ENCODE assay signal across 20 cellular contexts in genomic region chr6:8170754-8171153, GRCh38.
DNase-seq lines count a peak whose midpoint lies in the region; ATAC-seq and TF ChIP-seq lines count a peak whose summit lies in the region.
"Had no signal": no experiment of that assay in that cellular context is flagged by ENCODE, and none has a peak within 500 bp of the region (broad histone marks: within the 10 kb centered on the region; RNA-seq: fewer than 3 reads in every experiment).

No MANE protein-coding gene starts in this region.

- H3K9ac ChIP-seq in mesendoderm (ENCODE audit: low read length): no peak overlapping the region
- H3K9ac ChIP-seq: BLaER1 had no signal

- H3K9me3 ChIP-seq in Panc1 (ENCODE audit: control insufficient read depth, insufficient read depth, low read depth, low read length): no peaks in the 10 kb centered on the region
- no peaks in the 10 kb centered on the region for H3K9me3 ChIP-seq in tibial artery
- H3K9me3 ChIP-seq: BLaER1 had no signal

- H4K8ac ChIP-seq in mesendoderm (ENCODE audit: low read depth, low read length): no peak overlapping the region

- H3K4me3 ChIP-seq in Panc1 (ENCODE audit: low read depth in 2 of 2, low read length in 2 of 2): no peak overlapping the region
- H3K4me3 ChIP-seq in mesendoderm (ENCODE audit: low read length): no peak overlapping the region
- no peak overlapping the region for H3K4me3 ChIP-seq in tibial artery
- H3K4me3 ChIP-seq: BLaER1, K562 had no signal

- H3K27me3 ChIP-seq in Panc1 (ENCODE audit: control insufficient read depth, insufficient read depth, low read length) (no peaks in the 10 kb centered on the region), mesendoderm (ENCODE audit: insufficient read depth, low read length, poor library complexity) (no peaks in the 10 kb centered on the region), tibial artery (no peaks in the 10 kb centered on the region)
- H3K27me3 ChIP-seq: BLaER1 had no signal

- H3K27ac ChIP-seq in Panc1 (ENCODE audit: low read length) (peak overlapping the region; percentile 65; the same call in 1 of the 2 replicates), mesendoderm (ENCODE audit: low read depth, low read length) (no peak overlapping the region), tibial artery (no peak overlapping the region)
- H3K27ac ChIP-seq: 22Rv1, BLaER1, HL-60 had no signal

- DNase-seq in G401 (ENCODE audit: low spot score) (peak; percentile 46), Panc1 (ENCODE audit: low read depth, low spot score) (no peak), mesendoderm (peak; percentile 89), progenitor cell of endocrine pancreas (ENCODE audit: low spot score, unreplicated experiment) (no peak), cardiac septum (ENCODE audit: low spot score) (no peak), tibial artery (no peak)
- no peak for DNase-seq in stimulated activated naive CD4-positive, alpha-beta T cell treated with Interleukin-2 at 50 U/mL for 16 hours (lab: John Stamatoyannopoulos, UW)
- DNase-seq: Calu3; CD8-positive, alpha-beta T cell; DND-41; EL; GDM1; GOT3; HFFc6; IMR-90 had no signal

- H4K5ac ChIP-seq in mesendoderm (ENCODE audit: low read length): no peak overlapping the region

- intact Hi-C loops in Panc1 (cut with micrococcal nuclease; ENCODE audit: unreplicated experiment) (loop anchor here (5.0 kb wide), 1 partner anchor 443 kb away; the partner anchor contains the start of gene BMP6), cardiac septum (cut with DNase I) (no loop called here), tibial artery (cut with DNase I; ENCODE audit: low total_unique reads) (no loop called here)

- peak overlapping the region; percentile 80 for H3K27ac Mint-ChIP-seq in progenitor cell of endocrine pancreas
- H3K27ac Mint-ChIP-seq: CD14-positive monocyte; CD8-positive, alpha-beta T cell; HFFc6 had no signal

- no peaks in the 10 kb centered on the region for H3K79me2 ChIP-seq in mesendoderm (ENCODE audit: control insufficient read depth, insufficient read depth, low read length)

- no peak overlapping the region for H2BK120ac ChIP-seq in mesendoderm (ENCODE audit: low read depth, low read length)

- CTCF ChIA-PET in Panc1 (lab: Charles Lee): no interaction called here

- H3K4me1 Mint-ChIP-seq in progenitor cell of endocrine pancreas (ENCODE audit: low read depth): peaks cover 5% of the 10 kb centered on the region
- H3K4me1 Mint-ChIP-seq: CD14-positive monocyte had no signal

- BruUV-seq in Panc1 (replicated peaks; lab: Mats Ljungman, UMichigan): no TSS peak

- no peak overlapping the region for H3K4ac ChIP-seq in mesendoderm (ENCODE audit: low read depth, low read length)

- no peak for ATAC-seq in Panc1
- ATAC-seq: CD8-positive, alpha-beta T cell had no signal

- no peak overlapping the region for H3K4me2 ChIP-seq in mesendoderm (ENCODE audit: low read length)
- H3K4me2 ChIP-seq: BLaER1 had no signal

- no peak overlapping the region for H2BK15ac ChIP-seq in mesendoderm (replicated peaks; ENCODE audit: low read depth)

- no peaks in the 10 kb centered on the region for H3K79me1 ChIP-seq in mesendoderm (ENCODE audit: low read length)

- TF ChIP-seq CTCF in Panc1 (IDR thresholded peaks at IDR 0.05) (no peak), progenitor cell of endocrine pancreas (IDR thresholded peaks at IDR 0.05; ENCODE audit: unreplicated experiment) (no peak), tibial artery (IDR thresholded peaks at IDR 0.05) (no peak)

- no peak overlapping the region for H3K4me3 Mint-ChIP-seq in progenitor cell of endocrine pancreas (ENCODE audit: low read depth)
- H3K4me3 Mint-ChIP-seq: CD14-positive monocyte; CD8-positive, alpha-beta T cell; HFFc6 had no signal

- H3K4me1 ChIP-seq in Panc1 (ENCODE audit: control insufficient read depth, insufficient read depth, low read length): peaks cover 13% of the 10 kb centered on the region
- no peaks in the 10 kb centered on the region for H3K4me1 ChIP-seq in mesendoderm (ENCODE audit: control insufficient read depth, low read depth, low read length)
- no peaks in the 10 kb centered on the region for H3K4me1 ChIP-seq in tibial artery
- H3K4me1 ChIP-seq: BLaER1 had no signal

- H3K36me3 Mint-ChIP-seq in progenitor cell of endocrine pancreas (ENCODE audit: insufficient read depth): peaks cover 2% of the 10 kb centered on the region
- H3K36me3 Mint-ChIP-seq: CD14-positive monocyte; CD8-positive, alpha-beta T cell had no signal

- H2BK5ac ChIP-seq in mesendoderm (ENCODE audit: low read length): no peak overlapping the region

- no peak overlapping the region for H3K18ac ChIP-seq in mesendoderm (ENCODE audit: low read length)

- peaks cover 3% of the 10 kb centered on the region for H3K27me3 Mint-ChIP-seq in progenitor cell of endocrine pancreas

- H3K56ac ChIP-seq in mesendoderm (ENCODE audit: low read length): no peak overlapping the region

- peaks cover 4% of the 10 kb centered on the region for H3K9me3 Mint-ChIP-seq in progenitor cell of endocrine pancreas (ENCODE audit: low read depth)
- H3K9me3 Mint-ChIP-seq: CD8-positive, alpha-beta T cell; HFFc6 had no signal

- no CpG with 5 or more reads among the region's 3 CpGs for WGBS in mesendoderm (ENCODE audit: extremely low coverage, insufficient coverage, low lambda C conversion rate)

- H2AK5ac ChIP-seq in mesendoderm (ENCODE audit: low read length): no peak overlapping the region

- H3K36me3 ChIP-seq in Panc1 (ENCODE audit: control insufficient read depth, insufficient read depth, low read length) (no peaks in the 10 kb centered on the region), mesendoderm (ENCODE audit: control insufficient read depth, insufficient read depth, low read length) (no peaks in the 10 kb centered on the region), tibial artery (no peaks in the 10 kb centered on the region)
- H3K36me3 ChIP-seq: BLaER1 had no signal

- in situ Hi-C loops in G401 (cut with HindIII; ENCODE audit: low sequenced_read_pairs) (no loop called here), Panc1 (cut with HindIII; ENCODE audit: low pct_unique_long_range_greater_than_20kb, low sequenced_read_pairs) (no loop called here)

- POLR2A ChIA-PET in Panc1 (lab: Charles Lee): no interaction called here

- H3K23ac ChIP-seq in mesendoderm (ENCODE audit: low read length): no peak overlapping the region

Comparison
In these comparisons a context has a peak if more than half of its experiments do, and no peak if none do; other contexts are left out.
1. DNase-seq: peak in G401 (single experiment) and mesendoderm (single experiment); none in Panc1 (single experiment), progenitor cell of endocrine pancreas (single experiment), stimulated activated naive CD4-positive, alpha-beta T cell treated with Interleukin-2 at 50 U/mL for 16 hours (single experiment), cardiac septum (single experiment) and tibial artery (0 of 2).